ENCODE assay signal across 20 cellular contexts in the genomic region with DNA sequence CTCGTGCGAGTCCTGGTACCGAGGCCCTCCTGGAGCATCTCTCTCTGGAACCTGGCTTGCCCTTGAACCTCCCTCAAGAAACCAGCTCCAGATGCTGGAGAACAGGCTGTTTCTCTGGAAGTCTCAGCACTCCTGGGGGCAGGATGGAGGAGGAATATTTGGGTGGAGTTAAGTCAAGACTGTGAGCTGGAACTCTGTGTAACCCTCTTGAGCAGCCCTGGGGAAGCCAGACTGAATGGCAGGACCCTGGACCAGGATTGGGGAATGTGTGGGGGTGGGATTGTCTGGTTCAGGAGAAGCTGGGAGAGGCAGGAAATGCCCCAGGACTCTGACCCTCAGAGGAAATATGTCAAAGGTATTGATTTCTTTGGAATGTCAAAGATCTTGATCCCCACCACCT. TPM values are rescaled to one million over a fixed set of nuclear protein-coding genes. Genes with fewer than 3 reads are reported as not detected.
A peak's percentile ranks its signal among the peaks of the same experiment; 100 is the strongest.
DNase-seq lines count a peak whose midpoint lies in the region; ATAC-seq and TF ChIP-seq lines count a peak whose summit lies in the region.
"Had no signal": no experiment of that assay in that cellular context is flagged by ENCODE, and none has a peak within 500 bp of the region (broad histone marks: within the 10 kb centered on the region; RNA-seq: fewer than 3 reads in every experiment).

No MANE protein-coding gene starts in this region.

- ATAC-seq in omental fat pad (ENCODE audit: low FRiP score), result no peak
- ATAC-seq: esophagus mucosa had no signal

- peaks cover 77% of the 10 kb centered on the region for H3K4me1 Mint-ChIP-seq in chondrocyte (ENCODE audit: low read depth)

- peaks cover 11% of the 10 kb centered on the region for H3K36me3 Mint-ChIP-seq in chondrocyte (ENCODE audit: low read depth)
- H3K36me3 Mint-ChIP-seq: activated CD4-positive, alpha-beta memory T cell treated with anti-CD3 and anti-CD28 coated beads for 36 hours; activated naive CD8-positive, alpha-beta T cell; CD8-positive, alpha-beta memory T cell had no signal

- peak overlapping the region; percentile 73 for H3K27ac Mint-ChIP-seq in chondrocyte (ENCODE audit: unreplicated experiment)
- H3K27ac Mint-ChIP-seq: activated CD4-positive, alpha-beta memory T cell treated with anti-CD3 and anti-CD28 coated beads for 36 hours; activated naive CD8-positive, alpha-beta T cell; CD8-positive, alpha-beta memory T cell had no signal

- peaks cover 11% of the 10 kb centered on the region for H3K36me3 ChIP-seq in skeletal muscle satellite cell (ENCODE audit: insufficient read depth, low read length)

- H3K9me3 Mint-ChIP-seq in chondrocyte (ENCODE audit: low read depth), result no peaks in the 10 kb centered on the region
- H3K9me3 Mint-ChIP-seq: activated CD4-positive, alpha-beta memory T cell treated with anti-CD3 and anti-CD28 coated beads for 36 hours; CD8-positive, alpha-beta memory T cell had no signal

- DNase-seq in AG08395 (ENCODE audit: low spot score) (peak; percentile 27), chondrocyte (ENCODE audit: low spot score) (no peak), left kidney (ENCODE audit: low read depth, low spot score) (peak; percentile 45), GDM1 (lab: John Stamatoyannopoulos, UW) (no peak), dedifferentiated amniotic fluid mesenchymal stem cell (ENCODE audit: extremely low spot score) (no peak), omental fat pad (ENCODE audit: low spot score) (no peak)
- no peak for DNase-seq in NK-92 treated with Interleukin-12 subunit alpha and Interleukin-12 subunit beta, amount 100 ng/mL, for 24 hours (lab: John Stamatoyannopoulos, UW)
- DNase-seq: activated CD4-positive, alpha-beta memory T cell treated with anti-CD3 and anti-CD28 coated beads for 36 hours; activated T-cell treated with anti-CD3 and anti-CD28 coated beads, Interleukin-2, amount 50 U/mL, for 48 hours; CD8-positive, alpha-beta memory T cell; hippocampal formation; kidney glomerular epithelial cell; NCI-H187; NCI-H446; occipital lobe; T-helper 1 cell had no signal

- TF ChIP-seq CTCF in chondrocyte (IDR thresholded peaks at IDR 0.05), result no peak
- TF ChIP-seq CTCF in omental fat pad (IDR thresholded peaks at IDR 0.05), result no peak

- no peaks in the 10 kb centered on the region for H3K27me3 Mint-ChIP-seq in chondrocyte (ENCODE audit: low read depth)

- peak overlapping the region; percentile 37 for H3K4me3 Mint-ChIP-seq in chondrocyte (ENCODE audit: unreplicated experiment)
- H3K4me3 Mint-ChIP-seq: activated CD4-positive, alpha-beta memory T cell treated with anti-CD3 and anti-CD28 coated beads for 36 hours; activated naive CD8-positive, alpha-beta T cell; CD8-positive, alpha-beta memory T cell had no signal

- H3K4me2 ChIP-seq in skeletal muscle satellite cell (ENCODE audit: low read length), result peak overlapping the region; percentile 60

- H3K27me3 ChIP-seq in skeletal muscle satellite cell (ENCODE audit: control insufficient read depth, insufficient read depth, low read length), result no peaks in the 10 kb centered on the region

- H3K9ac ChIP-seq in skeletal muscle satellite cell (ENCODE audit: low read depth, low read length), result peak overlapping the region; percentile 2

- peaks cover 43% of the 10 kb centered on the region for H3K4me1 ChIP-seq in skeletal muscle satellite cell (ENCODE audit: control insufficient read depth, insufficient read depth, low read length)

- H3K9me3 ChIP-seq in skeletal muscle satellite cell (replicated peaks; ENCODE audit: low read length), result no peaks in the 10 kb centered on the region
- H3K9me3 ChIP-seq: mucosa of descending colon had no signal

- no peak overlapping the region for H3K4me3 ChIP-seq in skeletal muscle satellite cell (ENCODE audit: low read length)
- H3K4me3 ChIP-seq: mucosa of descending colon had no signal

RNA-seq across cellular contexts. Expression of a gene that starts 7.7 kb away (rescaled TPM):
- total RNA-seq in chondrocyte, result 83.1 to 192 TPM (median 190 TPM) in 3 replicates
- 10.4 and 18.6 TPM in 2 replicates for total RNA-seq in skeletal muscle satellite cell (2012; rRNA removed)
- 1 to 10 TPM in 3 of 4 donors, under 1 TPM in 1; 0.94 to 8.7 (median 2.8) TPM for total RNA-seq in omental fat pad
- total RNA-seq: activated CD4-positive, alpha-beta memory T cell treated with anti-CD3 and anti-CD28 coated beads for 36 hours; CD8-positive, alpha-beta memory T cell had no signal

Comparison
In these comparisons a context has a peak if more than half of its experiments do, and no peak if none do; other contexts are left out.
1. DNase-seq: peak in AG08395 (single experiment) and left kidney (single experiment); none in chondrocyte (single experiment), GDM1 (single experiment), NK-92 treated with Interleukin-12 subunit alpha and Interleukin-12 subunit beta, amount 100 ng/mL, for 24 hours (single experiment), dedifferentiated amniotic fluid mesenchymal stem cell (single experiment) and omental fat pad (single experiment).